24 cellular contexts compared by ENCODE assay signal in genomic region chr2:227130636-227131035, GRCh38. TPM values are rescaled to one million over a fixed set of nuclear protein-coding genes. Genes with fewer than 3 reads are reported as not detected.
"Had no signal": no experiment of that assay in that cellular context is flagged by ENCODE, and none has a peak within 500 bp of the region (broad histone marks: within the 10 kb centered on the region; RNA-seq: fewer than 3 reads in every experiment).

No MANE protein-coding gene starts in this region.

- H3K9me3 ChIP-seq: gastrocnemius medialis, heart left ventricle, neutrophil, right atrium auricular region, sigmoid colon, suprapubic skin, transverse colon had no signal

- H2AFZ ChIP-seq: hepatocyte, parathyroid adenoma had no signal

- H3K27me3 ChIP-seq: gastrocnemius medialis, hepatocyte, right atrium auricular region, sigmoid colon, transverse colon had no signal

- H3K79me2 ChIP-seq: hepatocyte, parathyroid adenoma had no signal

- H3K4me3 ChIP-seq: gastrocnemius medialis, heart left ventricle, hepatocyte, right atrium auricular region, sigmoid colon, suprapubic skin, transverse colon had no signal

- H3K36me3 ChIP-seq: gastrocnemius medialis, heart left ventricle, neutrophil, right atrium auricular region, sigmoid colon, suprapubic skin, transverse colon had no signal

- DNase-seq: cerebellar nuclear complex; cortex of kidney; endodermal cell; foreskin fibroblast; gastrocnemius medialis; heart left ventricle; kidney; mammary epithelial cell; mesendoderm; midbrain; naive thymus-derived CD8-positive, alpha-beta T cell; nephron progenitor cell; sigmoid colon; stimulated activated CD4-positive, alpha-beta T cell treated with anti-CD3 and anti-CD28 coated beads, Interleukin-4, amount 100 ng/mL, for 4 hours; transverse colon had no signal

- H3K4me1 ChIP-seq: parathyroid adenoma, right atrium auricular region, sigmoid colon, suprapubic skin, transverse colon had no signal

- FAIRE-seq: kidney had no signal

- H3K4me2 ChIP-seq: hepatocyte had no signal

- ATAC-seq: naive thymus-derived CD8-positive, alpha-beta T cell; stimulated activated memory B cell treated with anti-CD40 and anti-IgM and Interleukin-4, amounts not matched to agents 10 μg/mL and 1 μg/mL and 100 μg/mL, for 72 hours had no signal

- H3K9ac ChIP-seq: parathyroid adenoma had no signal

- H3K27ac ChIP-seq: epithelial cell of prostate, heart left ventricle, hepatocyte, neutrophil, parathyroid adenoma, right atrium auricular region, sigmoid colon, suprapubic skin, transverse colon had no signal

RNA-seq across cellular contexts. Expression of gene COL4A4, which starts 33.4 kb away (rescaled TPM):
- total RNA-seq: dermis microvascular lymphatic vessel endothelial cell had no signal

RNA-seq across cellular contexts. Expression of gene COL4A3, which starts 33.8 kb away (rescaled TPM):
- total RNA-seq: dermis microvascular lymphatic vessel endothelial cell, mammary epithelial cell, osteoblast had no signal
- polyA plus RNA-seq: hepatocyte; mammary epithelial cell; naive thymus-derived CD8-positive, alpha-beta T cell had no signal
